Comparison of ENCODE assay signal across 2 cellular contexts in the genomic region with DNA sequence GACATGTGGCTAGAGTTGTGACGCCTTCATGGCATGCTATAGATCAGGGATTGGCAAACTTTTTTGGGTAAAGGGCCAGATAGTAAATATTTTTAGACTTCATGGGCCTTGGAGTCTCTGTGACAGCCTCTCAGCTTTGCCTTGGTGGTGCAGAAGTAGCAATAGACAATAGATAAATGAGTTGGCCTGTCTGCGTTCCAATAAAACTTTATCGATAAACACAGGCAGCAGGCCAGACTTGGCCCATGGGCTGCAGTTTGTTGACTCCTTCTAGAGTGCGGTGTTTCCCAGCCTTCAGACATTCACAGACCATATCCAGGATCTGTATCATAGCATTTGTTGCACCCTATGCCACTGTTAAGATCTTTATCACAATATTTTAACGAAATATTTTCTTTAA.
TF ChIP-seq lines count a peak whose summit lies in the region.

No MANE protein-coding gene starts in this region.

TF ChIP-seq in GM23338, 12 proteins besides CTCF, POLR2A, EP300 and RAD21 (continued from another document):
- TF ChIP-seq, protein P1, sequence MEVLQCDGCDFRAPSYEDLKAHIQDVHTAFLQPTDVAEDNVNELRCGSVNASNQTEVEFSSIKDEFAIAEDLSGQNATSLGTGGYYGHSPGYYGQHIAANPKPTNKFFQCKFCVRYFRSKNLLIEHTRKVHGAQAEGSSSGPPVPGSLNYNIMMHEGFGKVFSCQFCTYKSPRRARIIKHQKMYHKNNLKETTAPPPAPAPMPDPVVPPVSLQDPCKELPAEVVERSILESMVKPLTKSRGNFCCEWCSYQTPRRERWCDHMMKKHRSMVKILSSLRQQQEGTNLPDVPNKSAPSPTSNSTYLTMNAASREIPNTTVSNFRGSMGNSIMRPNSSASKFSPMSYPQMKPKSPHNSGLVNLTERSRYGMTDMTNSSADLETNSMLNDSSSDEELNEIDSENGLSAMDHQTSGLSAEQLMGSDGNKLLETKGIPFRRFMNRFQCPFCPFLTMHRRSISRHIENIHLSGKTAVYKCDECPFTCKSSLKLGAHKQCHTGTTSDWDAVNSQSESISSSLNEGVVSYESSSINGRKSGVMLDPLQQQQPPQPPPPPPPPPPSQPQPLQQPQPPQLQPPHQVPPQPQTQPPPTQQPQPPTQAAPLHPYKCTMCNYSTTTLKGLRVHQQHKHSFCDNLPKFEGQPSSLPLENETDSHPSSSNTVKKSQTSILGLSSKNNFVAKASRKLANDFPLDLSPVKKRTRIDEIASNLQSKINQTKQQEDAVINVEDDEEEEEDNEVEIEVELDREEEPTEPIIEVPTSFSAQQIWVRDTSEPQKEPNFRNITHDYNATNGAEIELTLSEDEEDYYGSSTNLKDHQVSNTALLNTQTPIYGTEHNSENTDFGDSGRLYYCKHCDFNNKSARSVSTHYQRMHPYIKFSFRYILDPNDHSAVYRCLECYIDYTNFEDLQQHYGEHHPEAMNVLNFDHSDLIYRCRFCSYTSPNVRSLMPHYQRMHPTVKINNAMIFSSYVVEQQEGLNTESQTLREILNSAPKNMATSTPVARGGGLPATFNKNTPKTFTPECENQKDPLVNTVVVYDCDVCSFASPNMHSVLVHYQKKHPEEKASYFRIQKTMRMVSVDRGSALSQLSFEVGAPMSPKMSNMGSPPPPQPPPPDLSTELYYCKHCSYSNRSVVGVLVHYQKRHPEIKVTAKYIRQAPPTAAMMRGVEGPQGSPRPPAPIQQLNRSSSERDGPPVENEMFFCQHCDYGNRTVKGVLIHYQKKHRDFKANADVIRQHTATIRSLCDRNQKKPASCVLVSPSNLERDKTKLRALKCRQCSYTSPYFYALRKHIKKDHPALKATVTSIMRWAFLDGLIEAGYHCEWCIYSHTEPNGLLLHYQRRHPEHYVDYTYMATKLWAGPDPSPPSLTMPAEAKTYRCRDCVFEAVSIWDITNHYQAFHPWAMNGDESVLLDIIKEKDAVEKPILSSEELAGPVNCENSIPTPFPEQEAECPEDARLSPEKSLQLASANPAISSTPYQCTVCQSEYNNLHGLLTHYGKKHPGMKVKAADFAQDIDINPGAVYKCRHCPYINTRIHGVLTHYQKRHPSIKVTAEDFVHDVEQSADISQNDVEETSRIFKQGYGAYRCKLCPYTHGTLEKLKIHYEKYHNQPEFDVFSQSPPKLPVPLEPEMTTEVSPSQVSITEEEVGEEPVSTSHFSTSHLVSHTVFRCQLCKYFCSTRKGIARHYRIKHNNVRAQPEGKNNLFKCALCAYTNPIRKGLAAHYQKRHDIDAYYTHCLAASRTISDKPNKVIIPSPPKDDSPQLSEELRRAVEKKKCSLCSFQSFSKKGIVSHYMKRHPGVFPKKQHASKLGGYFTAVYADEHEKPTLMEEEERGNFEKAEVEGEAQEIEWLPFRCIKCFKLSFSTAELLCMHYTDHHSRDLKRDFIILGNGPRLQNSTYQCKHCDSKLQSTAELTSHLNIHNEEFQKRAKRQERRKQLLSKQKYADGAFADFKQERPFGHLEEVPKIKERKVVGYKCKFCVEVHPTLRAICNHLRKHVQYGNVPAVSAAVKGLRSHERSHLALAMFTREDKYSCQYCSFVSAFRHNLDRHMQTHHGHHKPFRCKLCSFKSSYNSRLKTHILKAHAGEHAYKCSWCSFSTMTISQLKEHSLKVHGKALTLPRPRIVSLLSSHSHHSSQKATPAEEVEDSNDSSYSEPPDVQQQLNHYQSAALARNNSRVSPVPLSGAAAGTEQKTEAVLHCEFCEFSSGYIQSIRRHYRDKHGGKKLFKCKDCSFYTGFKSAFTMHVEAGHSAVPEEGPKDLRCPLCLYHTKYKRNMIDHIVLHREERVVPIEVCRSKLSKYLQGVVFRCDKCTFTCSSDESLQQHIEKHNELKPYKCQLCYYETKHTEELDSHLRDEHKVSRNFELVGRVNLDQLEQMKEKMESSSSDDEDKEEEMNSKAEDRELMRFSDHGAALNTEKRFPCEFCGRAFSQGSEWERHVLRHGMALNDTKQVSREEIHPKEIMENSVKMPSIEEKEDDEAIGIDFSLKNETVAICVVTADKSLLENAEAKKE (CRISPR knock-in tag; IDR thresholded peaks at IDR 0.05): no peak

TF ChIP-seq in WTC11, 78 proteins besides CTCF, POLR2A, EP300 and RAD21 (continued from another document):
- TF ChIP-seq, protein P2, sequence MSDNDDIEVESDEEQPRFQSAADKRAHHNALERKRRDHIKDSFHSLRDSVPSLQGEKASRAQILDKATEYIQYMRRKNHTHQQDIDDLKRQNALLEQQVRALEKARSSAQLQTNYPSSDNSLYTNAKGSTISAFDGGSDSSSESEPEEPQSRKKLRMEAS (CRISPR knock-in tag; IDR thresholded peaks at IDR 0.05): no peak
- TF ChIP-seq, protein P3, sequence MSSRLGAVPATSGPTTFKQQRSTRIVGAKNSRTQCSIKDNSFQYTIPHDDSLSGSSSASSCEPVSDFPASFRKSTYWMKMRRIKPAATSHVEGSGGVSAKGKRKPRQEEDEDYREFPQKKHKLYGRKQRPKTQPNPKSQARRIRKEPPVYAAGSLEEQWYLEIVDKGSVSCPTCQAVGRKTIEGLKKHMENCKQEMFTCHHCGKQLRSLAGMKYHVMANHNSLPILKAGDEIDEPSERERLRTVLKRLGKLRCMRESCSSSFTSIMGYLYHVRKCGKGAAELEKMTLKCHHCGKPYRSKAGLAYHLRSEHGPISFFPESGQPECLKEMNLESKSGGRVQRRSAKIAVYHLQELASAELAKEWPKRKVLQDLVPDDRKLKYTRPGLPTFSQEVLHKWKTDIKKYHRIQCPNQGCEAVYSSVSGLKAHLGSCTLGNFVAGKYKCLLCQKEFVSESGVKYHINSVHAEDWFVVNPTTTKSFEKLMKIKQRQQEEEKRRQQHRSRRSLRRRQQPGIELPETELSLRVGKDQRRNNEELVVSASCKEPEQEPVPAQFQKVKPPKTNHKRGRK (CRISPR knock-in tag; IDR thresholded peaks at IDR 0.05; ENCODE audit: borderline replicate concordance): no peak
- TF ChIP-seq SP1 (CRISPR knock-in tag; conservative IDR thresholded peaks at IDR 0.05): no peak
